8 cellular contexts compared by ENCODE assay signal in the genomic region with DNA sequence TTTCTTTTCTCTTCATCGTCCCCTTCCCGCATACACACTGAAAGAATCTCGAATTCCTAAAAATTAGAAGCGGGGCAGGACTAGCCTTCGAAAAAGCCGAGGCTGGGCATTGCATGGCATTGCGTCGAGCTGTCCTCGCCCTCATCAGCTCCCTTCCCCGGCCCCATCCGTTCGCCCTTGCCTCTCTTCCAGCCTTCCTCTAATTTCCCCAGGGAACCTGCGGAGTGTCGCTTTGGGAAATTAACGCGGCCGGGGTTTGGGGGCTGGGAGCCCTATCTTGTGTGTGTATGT. TPM values are rescaled to one million over a fixed set of nuclear protein-coding genes. Genes with fewer than 3 reads are reported as not detected.
A peak's percentile ranks its signal among the peaks of the same experiment; 100 is the strongest.
DNase-seq lines count a peak whose midpoint lies in the region; ATAC-seq and TF ChIP-seq lines count a peak whose summit lies in the region.

No MANE protein-coding gene starts in this region.

- H3K27me3 ChIP-seq in CD4-positive, alpha-beta T cell (ENCODE audit: control insufficient read depth, insufficient read depth, low read length), result peaks cover 22% of the 10 kb centered on the region
- peaks cover 12% of the 10 kb centered on the region for H3K27me3 ChIP-seq in effector memory CD4-positive, alpha-beta T cell (replicated peaks; ENCODE audit: control insufficient read depth, insufficient read depth, low read length, poor library complexity, severe bottlenecking)
- H3K27me3 ChIP-seq in neural progenitor cell, result no peaks in the 10 kb centered on the region

- TF ChIP-seq CTCF in CD4-positive, alpha-beta T cell (IDR thresholded peaks at IDR 0.05), result no peak
- TF ChIP-seq CTCF in neural progenitor cell (IDR thresholded peaks at IDR 0.05) (no peak), GM10266 (IDR thresholded peaks at IDR 0.05; ENCODE audit: control insufficient read depth, insufficient read depth, low read depth, missing control alignments) (no peak)

- peak overlapping the region; percentile 90 for H3K9ac ChIP-seq in neural progenitor cell

- peaks cover 54% of the 10 kb centered on the region for H4K20me1 ChIP-seq in neural progenitor cell (ENCODE audit: low read depth)

- intact Hi-C loops in CD4-positive, alpha-beta T cell (cut with DNase I, micrococcal nuclease), result no loop called here

- H3K27ac Mint-ChIP-seq in CD4-positive, alpha-beta T cell, result no peak overlapping the region
- peak overlapping the region; percentile 87 for H3K27ac Mint-ChIP-seq in neural progenitor cell

- POLR2A ChIA-PET in CD4-positive, alpha-beta T cell (lab: Charles Lee), result interaction anchor here (0.9 to 2.8 kb wide), 13 partner anchors 8 to 84 kb away, joined by 3 to 20 read pairs (median 5); partner anchors contain the start of genes CD4, CDCA3, GPR162 and MLF2

- no peak for ATAC-seq in CD4-positive, alpha-beta T cell (ENCODE audit: poor library complexity)

- H3K36me3 ChIP-seq in effector memory CD4-positive, alpha-beta T cell (ENCODE audit: control insufficient read depth, insufficient read depth, low read length), result no peaks in the 10 kb centered on the region
- peaks cover 5% of the 10 kb centered on the region for H3K36me3 ChIP-seq in neural progenitor cell

- peak overlapping the region; percentile 31 for H3K4me3 ChIP-seq in effector memory CD4-positive, alpha-beta T cell (ENCODE audit: insufficient read depth, low read depth, low read length, poor library complexity, severe bottlenecking)
- H3K4me3 ChIP-seq in neural progenitor cell, result peak overlapping the region; percentile 100

- peaks cover 63% of the 10 kb centered on the region for H3K27me3 Mint-ChIP-seq in CD4-positive, alpha-beta T cell
- H3K27me3 Mint-ChIP-seq in neural progenitor cell (ENCODE audit: insufficient read depth, low read depth), result peaks cover 24% of the 10 kb centered on the region

- peak overlapping the region; percentile 93 for H3K4me3 Mint-ChIP-seq in CD4-positive, alpha-beta T cell
- peak overlapping the region; percentile 99 for H3K4me3 Mint-ChIP-seq in neural progenitor cell

- peaks cover 71% of the 10 kb centered on the region for H3K79me2 ChIP-seq in neural progenitor cell (ENCODE audit: low read depth)

- CTCF ChIA-PET in CD4-positive, alpha-beta T cell (lab: Charles Lee), result interaction anchor here (1.0 to 3.2 kb wide), 14 partner anchors 9 to 213 kb away, joined by 3 to 27 read pairs (median 6); partner anchors contain the start of genes CD4, MLF2 and P3H3

- no peaks in the 10 kb centered on the region for H3K36me3 Mint-ChIP-seq in CD4-positive, alpha-beta T cell (ENCODE audit: low read depth)
- peaks cover 23% of the 10 kb centered on the region for H3K36me3 Mint-ChIP-seq in neural progenitor cell

- no peaks in the 10 kb centered on the region for H3K9me3 ChIP-seq in CD4-positive, alpha-beta T cell (ENCODE audit: control insufficient read depth, low read length)
- no peaks in the 10 kb centered on the region for H3K9me3 ChIP-seq in effector memory CD4-positive, alpha-beta T cell (ENCODE audit: control insufficient read depth, low read length)
- H3K9me3 ChIP-seq in neural progenitor cell (ENCODE audit: low read depth), result no peaks in the 10 kb centered on the region

- H3K9me3 Mint-ChIP-seq in CD4-positive, alpha-beta T cell, result no peaks in the 10 kb centered on the region
- no peaks in the 10 kb centered on the region for H3K9me3 Mint-ChIP-seq in neural progenitor cell

- no peak overlapping the region for H2AFZ ChIP-seq in neural progenitor cell (replicated peaks)

- peak overlapping the region; percentile 89 for H3K4me2 ChIP-seq in neural progenitor cell

- no peak overlapping the region for H3K27ac ChIP-seq in CD4-positive, alpha-beta T cell (ENCODE audit: low read depth, low read length)
- H3K27ac ChIP-seq in effector memory CD4-positive, alpha-beta T cell (ENCODE audit: insufficient read depth, low read length, poor library complexity, severe bottlenecking), result no peak overlapping the region
- H3K27ac ChIP-seq in neural progenitor cell, result peak overlapping the region; percentile 99

- no peak for DNase-seq in CD4-positive, alpha-beta T cell
- peak; percentile 93 for DNase-seq in NCI-H2171 (lab: John Stamatoyannopoulos, UW)
- no peak for DNase-seq in effector memory CD4-positive, alpha-beta T cell
- no peak for DNase-seq in neural progenitor cell (ENCODE audit: low spot score)
- no peak for DNase-seq in NCI-H774 (lab: John Stamatoyannopoulos, UW)
- DNase-seq in NK-92 treated with Interleukin-12 subunit alpha and Interleukin-12 subunit beta, amount 100 ng/mL, for 24 hours (lab: John Stamatoyannopoulos, UW), result no peak
- DNase-seq in epidermal melanocyte (ENCODE audit: insufficient read length, low spot score), result no peak
- no peak for DNase-seq in GM10266 (ENCODE audit: extremely low spot score)

- peaks cover 26% of the 10 kb centered on the region for H3K4me1 ChIP-seq in effector memory CD4-positive, alpha-beta T cell (ENCODE audit: control insufficient read depth, insufficient read depth, low read length, poor library complexity, severe bottlenecking)
- H3K4me1 ChIP-seq in neural progenitor cell, result peaks cover 52% of the 10 kb centered on the region

- H3F3A ChIP-seq in neural progenitor cell (ENCODE audit: low read depth), result peaks cover 86% of the 10 kb centered on the region

- peaks cover 55% of the 10 kb centered on the region for H3K4me1 Mint-ChIP-seq in CD4-positive, alpha-beta T cell (ENCODE audit: low read depth)
- peaks cover 68% of the 10 kb centered on the region for H3K4me1 Mint-ChIP-seq in neural progenitor cell

RNA-seq across cellular contexts. Expression of gene PTMS, which starts 1.1 kb away (rescaled TPM):
- total RNA-seq in CD4-positive, alpha-beta T cell, result 1 to 10 TPM; 1.5 to 1.9 TPM
- 134 and 608 TPM in 2 replicates for total RNA-seq in neural progenitor cell (ENCODE audit: low replicate concordance)

RNA-seq across cellular contexts. Expression of gene LAG3, which starts 5.1 kb away (rescaled TPM):
- 1 to 10 TPM in 1 of 2 experiments, under 1 TPM in 1; 0.82 to 1.4 TPM for total RNA-seq in CD4-positive, alpha-beta T cell
- total RNA-seq in neural progenitor cell (ENCODE audit: low replicate concordance), result 0.45 and 2.9 TPM in 2 replicates

RNA-seq across cellular contexts. Expression of gene MLF2, which starts 14.3 kb away (rescaled TPM):
- 100 to 1,000 TPM; 114 to 121 TPM for total RNA-seq in CD4-positive, alpha-beta T cell
- 120 and 164 TPM in 2 replicates for total RNA-seq in neural progenitor cell (ENCODE audit: low replicate concordance)

RNA-seq across cellular contexts. Expression of gene CD4, which starts 22.1 kb away (rescaled TPM):
- 100 to 1,000 TPM; 134 to 136 TPM for total RNA-seq in CD4-positive, alpha-beta T cell
- 2.0 and 2.5 TPM in 2 replicates for total RNA-seq in neural progenitor cell (ENCODE audit: low replicate concordance)

RNA-seq across cellular contexts. Expression of gene COPS7A, which starts 43.4 kb away (rescaled TPM):
- 1 to 10 TPM; 9.4 to 9.6 TPM for total RNA-seq in CD4-positive, alpha-beta T cell
- total RNA-seq in neural progenitor cell (ENCODE audit: low replicate concordance), result 24.5 and 41.8 TPM in 2 replicates

Comparison
In these comparisons a context has a peak if more than half of its experiments do, and no peak if none do; other contexts are left out.
1. RNA of gene PTMS, which starts 1.1 kb away (total RNA-seq): 134 to 608 TPM in neural progenitor cell; 1.5 to 1.9 TPM in CD4-positive, alpha-beta T cell; every median in the first group is over 10 times any median in the second.